Comparison of ENCODE assay signal across 8 cellular contexts in the genomic region with DNA sequence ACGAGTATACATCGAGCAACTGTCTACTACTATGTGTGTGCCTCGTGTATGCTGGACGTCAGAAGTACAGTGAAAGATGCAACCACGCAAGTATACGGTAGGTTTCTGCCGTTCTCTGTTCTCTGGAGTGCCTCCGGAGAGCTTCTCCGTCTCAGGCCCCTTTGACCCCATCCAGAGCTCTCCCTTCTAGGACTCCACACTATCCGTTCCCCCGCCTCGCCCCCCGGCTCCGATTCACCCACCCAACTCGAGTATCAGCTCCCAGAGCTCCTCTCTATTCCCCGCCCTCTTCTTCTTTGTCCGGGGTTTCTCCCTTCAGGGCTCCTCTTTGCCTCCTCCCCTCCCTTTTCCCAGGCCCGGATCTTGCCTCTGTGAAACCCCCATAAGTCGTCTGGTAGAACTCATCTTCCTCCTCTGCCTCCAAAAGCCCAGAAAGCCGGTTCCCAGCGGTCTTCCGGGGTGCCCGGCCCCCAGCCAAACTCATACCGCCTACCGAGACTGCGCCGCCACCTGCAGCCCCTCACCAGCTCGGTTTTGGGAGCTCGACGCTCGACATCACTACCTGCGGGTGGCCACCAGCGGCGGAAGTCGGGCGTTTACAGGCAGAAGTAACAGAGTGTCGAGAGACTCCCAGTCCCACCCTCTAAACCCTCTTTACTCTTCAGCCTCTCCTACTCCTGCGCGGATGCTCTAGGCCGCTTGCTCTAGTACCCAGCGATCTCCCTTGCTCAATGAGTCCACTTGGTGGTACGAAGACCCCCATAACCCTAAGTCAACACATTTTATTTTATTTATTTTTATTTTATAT. TPM values are rescaled to one million over a fixed set of nuclear protein-coding genes. Genes with fewer than 3 reads are reported as not detected.
DNase-seq lines count a peak whose midpoint lies in the region; ATAC-seq, FAIRE-seq and TF ChIP-seq lines count a peak whose summit lies in the region.

A gene with protein sequence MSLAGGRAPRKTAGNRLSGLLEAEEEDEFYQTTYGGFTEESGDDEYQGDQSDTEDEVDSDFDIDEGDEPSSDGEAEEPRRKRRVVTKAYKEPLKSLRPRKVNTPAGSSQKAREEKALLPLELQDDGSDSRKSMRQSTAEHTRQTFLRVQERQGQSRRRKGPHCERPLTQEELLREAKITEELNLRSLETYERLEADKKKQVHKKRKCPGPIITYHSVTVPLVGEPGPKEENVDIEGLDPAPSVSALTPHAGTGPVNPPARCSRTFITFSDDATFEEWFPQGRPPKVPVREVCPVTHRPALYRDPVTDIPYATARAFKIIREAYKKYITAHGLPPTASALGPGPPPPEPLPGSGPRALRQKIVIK (minus strand): TSS at position 560 of the 808 bp plus-strand sequence. CDS start 76 bp downstream, at position 484.

- in situ Hi-C loops in T47D (cut with HindIII; ENCODE audit: low pct_unique_long_range_greater_than_20kb, low sequenced_read_pairs) = no loop called here

- H3K9me3 ChIP-seq in iPS-20b (ENCODE audit: insufficient read depth, low read depth, low read length) = no peaks in the 10 kb centered on the region
- H3K9me3 ChIP-seq in small intestine (ENCODE audit: control insufficient read depth, low read depth) = no peaks in the 10 kb centered on the region

- 0 to 1% (median 0%) methylated on average over 41 to 42 of the region's 42 CpGs for WGBS in small intestine, 3 donors

- H3K36me3 ChIP-seq in ACC112 (ENCODE audit: insufficient read depth, low read length) = peaks cover 8% of the 10 kb centered on the region; the same call in 1 of the 2 replicates
- peaks cover 13% of the 10 kb centered on the region for H3K36me3 ChIP-seq in iPS-20b (ENCODE audit: insufficient read depth, low read depth, low read length)
- peaks cover 0 to 3% of the 10 kb centered on the region in 2 donors for H3K36me3 ChIP-seq in small intestine (ENCODE audit: control insufficient read depth in 2 of 2, insufficient read depth in 2 of 2, low read length in 2 of 2)

- H3K79me2 ChIP-seq in ACC112 (ENCODE audit: control insufficient read depth, insufficient read depth, low read length, unreplicated experiment) = peaks cover 31% of the 10 kb centered on the region

- DNase-seq in NCI-H2227 (lab: John Stamatoyannopoulos, UW; ENCODE audit: unreplicated experiment) (peak; percentile 95), T47D (ENCODE audit: low read depth in 1 of 2, low spot score in 1 of 2) (peak; percentile 82 to 93), small intestine (peak; percentile 90)

- H3K27me3 ChIP-seq in ACC112 (ENCODE audit: insufficient read depth, low read length) (no peaks in the 10 kb centered on the region), iPS-20b (ENCODE audit: insufficient read depth, low read length) (no peaks in the 10 kb centered on the region), small intestine (ENCODE audit: control insufficient read depth in 2 of 2, insufficient read depth in 2 of 2, low read length in 2 of 2) (no peaks in the 10 kb centered on the region)

- peaks cover 15% of the 10 kb centered on the region for H3K4me1 ChIP-seq in ACC112 (ENCODE audit: control insufficient read depth, insufficient read depth, low read length, unreplicated experiment)
- no peaks in the 10 kb centered on the region for H3K4me1 ChIP-seq in iPS-20b (ENCODE audit: insufficient read depth, low read length)
- peaks cover 0 to 3% of the 10 kb centered on the region in 2 donors for H3K4me1 ChIP-seq in small intestine (ENCODE audit: control insufficient read depth in 2 of 2, insufficient read depth in 1 of 2, low read depth in 1 of 2, low read length in 1 of 2)

- peak within 1 kb of the TSS; percentile 98 for H3K9ac ChIP-seq in iPS-20b (ENCODE audit: low read depth, low read length)

- no peak for TF ChIP-seq CTCF in VCaP (conservative IDR thresholded peaks at IDR 0.05)

- H3K27ac ChIP-seq in ACC112 (ENCODE audit: low read depth, low read length) (peak within 1 kb of the TSS; percentile 57), VCaP (peak within 1 kb of the TSS; percentile 88), iPS-20b (ENCODE audit: low read length) (peak within 1 kb of the TSS; percentile 53), small intestine (ENCODE audit: low read depth in 1 of 2, low read length in 1 of 2) (peak within 1 kb of the TSS; percentile 60 to 69)

- ATAC-seq in GM18870 (IDR thresholded peaks at IDR 0.05; ENCODE audit: unreplicated experiment) (peak; percentile 63), HG03108 (IDR thresholded peaks at IDR 0.05; ENCODE audit: unreplicated experiment) (peak; percentile 92)

- no peak for FAIRE-seq in small intestine (lab: Jason Lieb, UNC)

- H2AFZ ChIP-seq in ACC112 (ENCODE audit: low read length, unreplicated experiment) = peak within 1 kb of the TSS; percentile 45

- H3K4me3 ChIP-seq in ACC112 (ENCODE audit: low read depth, low read length) = peak within 1 kb of the TSS; percentile 96
- peak within 1 kb of the TSS; percentile 100 for H3K4me3 ChIP-seq in iPS-20b (ENCODE audit: low read length)
- peak within 1 kb of the TSS; percentile 28 to 79 for H3K4me3 ChIP-seq in small intestine (ENCODE audit: low read depth in 1 of 2, low read length in 2 of 2)

RNA-seq across cellular contexts. Expression of the gene that starts here (rescaled TPM):
- 10 to 100 TPM; 27.3 to 35.7 (median 28.4) TPM for polyA plus RNA-seq in small intestine

Comparison
In these comparisons a context has a peak if more than half of its experiments do, and no peak if none do; other contexts are left out.
1. Peak in every context shown above with its lines: DNase-seq, ATAC-seq, H3K4me3 ChIP-seq and H3K27ac ChIP-seq.